In the genomic region with DNA sequence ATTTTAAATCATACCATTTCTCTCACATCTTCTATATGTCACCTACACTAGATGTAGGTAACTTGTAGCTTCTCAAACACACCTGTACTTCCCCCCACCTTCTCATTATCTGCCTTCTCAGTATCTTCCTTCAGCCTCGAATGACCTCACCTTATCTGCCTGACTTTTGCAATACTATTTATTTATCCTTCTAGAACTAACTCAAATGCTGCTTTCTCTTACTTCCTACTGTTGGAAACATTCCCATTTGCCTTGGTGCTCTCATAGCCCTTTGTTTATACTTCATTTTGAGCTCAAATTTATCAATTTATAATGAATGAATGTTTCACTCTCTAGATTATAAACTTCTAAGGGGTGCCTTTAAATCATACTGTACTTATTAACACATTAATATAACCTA, we compare ENCODE assay signal across 15 cellular contexts. TPM values are rescaled to one million over a fixed set of nuclear protein-coding genes. Genes with fewer than 3 reads are reported as not detected.
DNase-seq lines count a peak whose midpoint lies in the region; ATAC-seq and TF ChIP-seq lines count a peak whose summit lies in the region.
"Had no signal": no experiment of that assay in that cellular context is flagged by ENCODE, and none has a peak within 500 bp of the region (broad histone marks: within the 10 kb centered on the region; RNA-seq: fewer than 3 reads in every experiment).

No MANE protein-coding gene starts in this region.

- DNase-seq in DMS53 (lab: John Stamatoyannopoulos, UW): peak; percentile 19
- DNase-seq in LNCaP clone FGC (ENCODE audit: low read depth): peak; percentile 32
- DNase-seq in endothelial cell (ENCODE audit: low spot score): no peak
- no peak for DNase-seq in naive thymus-derived CD8-positive, alpha-beta T cell
- no peak for DNase-seq in activated naive CD4-positive, alpha-beta T cell treated with anti-CD3 and anti-CD28 coated beads, Interleukin-2, amount 50 U/mL, for 72 hours (ENCODE audit: low spot score in 2 of 2)
- no peak for DNase-seq in stimulated activated CD4-positive, alpha-beta T cell treated with anti-CD3 and anti-CD28 coated beads, Interleukin-4, amount 100 ng/mL, for 4 hours
- DNase-seq in iPS-NIHi11 (ENCODE audit: low spot score): no peak
- DNase-seq: CD4-positive, alpha-beta memory T cell; H7; NCI-H1436 treated with DMSO at 0.1 percent for 48 hours; NCI-H2107 had no signal

- H3K4me3 Mint-ChIP-seq in endothelial cell (ENCODE audit: unreplicated experiment): no peak overlapping the region
- no peak overlapping the region for H3K4me3 Mint-ChIP-seq in naive thymus-derived CD8-positive, alpha-beta T cell
- H3K4me3 Mint-ChIP-seq: B cell; CD4-positive, alpha-beta memory T cell had no signal

- no peaks in the 10 kb centered on the region for H3K27me3 Mint-ChIP-seq in endothelial cell (ENCODE audit: unreplicated experiment)
- H3K27me3 Mint-ChIP-seq in naive thymus-derived CD8-positive, alpha-beta T cell: no peaks in the 10 kb centered on the region
- H3K27me3 Mint-ChIP-seq: B cell; CD4-positive, alpha-beta memory T cell; IgD-negative memory B cell had no signal

- POLR2A ChIA-PET in naive thymus-derived CD8-positive, alpha-beta T cell (lab: Charles Lee): no interaction called here

- no peak for ATAC-seq in naive thymus-derived CD8-positive, alpha-beta T cell
- ATAC-seq in activated naive CD4-positive, alpha-beta T cell treated with anti-CD3 and anti-CD28 coated beads, Interleukin-2, amount 50 U/mL, for 72 hours: no peak
- ATAC-seq: Right ventricle myocardium inferior had no signal

- peaks cover 5% of the 10 kb centered on the region for H3K36me3 Mint-ChIP-seq in endothelial cell (ENCODE audit: low read depth, unreplicated experiment)
- peaks cover 4 to 20% (median 6%) of the 10 kb centered on the region in 3 donors for H3K36me3 Mint-ChIP-seq in naive thymus-derived CD8-positive, alpha-beta T cell
- no peaks in the 10 kb centered on the region for H3K36me3 Mint-ChIP-seq in activated naive CD4-positive, alpha-beta T cell treated with anti-CD3 and anti-CD28 coated beads, Interleukin-2, amount 50 U/mL, for 72 hours

- H3K4me3 ChIP-seq in LNCaP clone FGC (ENCODE audit: low read depth, low read length): no peak overlapping the region
- H3K4me3 ChIP-seq: SK-N-MC had no signal

- TF ChIP-seq CTCF in LNCaP clone FGC (IDR thresholded peaks at IDR 0.05; ENCODE audit: control insufficient read depth, extremely low read depth, insufficient read depth) (no peak), endothelial cell (IDR thresholded peaks at IDR 0.05; ENCODE audit: unreplicated experiment) (no peak)

- H3K4me1 Mint-ChIP-seq in endothelial cell (ENCODE audit: unreplicated experiment): peaks cover 9% of the 10 kb centered on the region
- H3K4me1 Mint-ChIP-seq in naive thymus-derived CD8-positive, alpha-beta T cell: no peaks in the 10 kb centered on the region
- H3K4me1 Mint-ChIP-seq: IgD-negative memory B cell had no signal

- peak overlapping the region; percentile 6 for H3K27ac Mint-ChIP-seq in endothelial cell (ENCODE audit: unreplicated experiment)
- peak overlapping the region in 7 of 10 donors; percentile 0 to 70 (median 12) for H3K27ac Mint-ChIP-seq in naive thymus-derived CD8-positive, alpha-beta T cell
- H3K27ac Mint-ChIP-seq in activated naive CD4-positive, alpha-beta T cell treated with anti-CD3 and anti-CD28 coated beads, Interleukin-2, amount 50 U/mL, for 72 hours: no peak overlapping the region
- H3K27ac Mint-ChIP-seq: B cell, IgD-negative memory B cell had no signal

- no peaks in the 10 kb centered on the region for H3K9me3 Mint-ChIP-seq in endothelial cell (ENCODE audit: unreplicated experiment)
- H3K9me3 Mint-ChIP-seq in naive thymus-derived CD8-positive, alpha-beta T cell: no peaks in the 10 kb centered on the region
- no peaks in the 10 kb centered on the region for H3K9me3 Mint-ChIP-seq in activated naive CD4-positive, alpha-beta T cell treated with anti-CD3 and anti-CD28 coated beads, Interleukin-2, amount 50 U/mL, for 72 hours
- H3K9me3 Mint-ChIP-seq: CD4-positive, alpha-beta memory T cell; IgD-negative memory B cell had no signal

RNA-seq across cellular contexts. Expression of gene KIAA1614, which starts 50.4 kb away (rescaled TPM):
- 2.6 TPM for total RNA-seq in endothelial cell (ENCODE audit: unreplicated experiment)
- under 1 TPM; 0.18 to 0.33 TPM for total RNA-seq in naive thymus-derived CD8-positive, alpha-beta T cell
- polyA plus RNA-seq in naive thymus-derived CD8-positive, alpha-beta T cell: under 1 TPM in 2 of 3 donors, not detected in 1; 0.04 to 0.05 TPM
- under 1 TPM; 0.05 to 0.31 TPM for total RNA-seq in activated naive CD4-positive, alpha-beta T cell treated with anti-CD3 and anti-CD28 coated beads, Interleukin-2, amount 50 U/mL, for 72 hours
- polyA plus RNA-seq: CD4-positive, alpha-beta memory T cell; IgD-negative memory B cell had no signal

Comparison
In these comparisons a context has a peak if more than half of its experiments do, and no peak if none do; other contexts are left out.
1. DNase-seq: peak in DMS53 (single experiment) and LNCaP clone FGC (single experiment); none in endothelial cell (single experiment), naive thymus-derived CD8-positive, alpha-beta T cell (0 of 10), activated naive CD4-positive, alpha-beta T cell treated with anti-CD3 and anti-CD28 coated beads, Interleukin-2, amount 50 U/mL, for 72 hours (0 of 2), stimulated activated CD4-positive, alpha-beta T cell treated with anti-CD3 and anti-CD28 coated beads, Interleukin-4, amount 100 ng/mL, for 4 hours (0 of 2) and iPS-NIHi11 (single experiment).
2. H3K27ac Mint-ChIP-seq: peak in endothelial cell (single experiment) and naive thymus-derived CD8-positive, alpha-beta T cell (7 of 10); none in activated naive CD4-positive, alpha-beta T cell treated with anti-CD3 and anti-CD28 coated beads, Interleukin-2, amount 50 U/mL, for 72 hours (0 of 2).